Comparison of ENCODE assay signal across 1 cellular context in genomic region chr18:54612237-54612636, GRCh38.
TF ChIP-seq lines count a peak whose summit lies in the region.

No MANE protein-coding gene starts in this region.

TF ChIP-seq in GM23338, 12 proteins besides CTCF, POLR2A, EP300 and RAD21 (continued from another document):
- TF ChIP-seq, protein P1, sequence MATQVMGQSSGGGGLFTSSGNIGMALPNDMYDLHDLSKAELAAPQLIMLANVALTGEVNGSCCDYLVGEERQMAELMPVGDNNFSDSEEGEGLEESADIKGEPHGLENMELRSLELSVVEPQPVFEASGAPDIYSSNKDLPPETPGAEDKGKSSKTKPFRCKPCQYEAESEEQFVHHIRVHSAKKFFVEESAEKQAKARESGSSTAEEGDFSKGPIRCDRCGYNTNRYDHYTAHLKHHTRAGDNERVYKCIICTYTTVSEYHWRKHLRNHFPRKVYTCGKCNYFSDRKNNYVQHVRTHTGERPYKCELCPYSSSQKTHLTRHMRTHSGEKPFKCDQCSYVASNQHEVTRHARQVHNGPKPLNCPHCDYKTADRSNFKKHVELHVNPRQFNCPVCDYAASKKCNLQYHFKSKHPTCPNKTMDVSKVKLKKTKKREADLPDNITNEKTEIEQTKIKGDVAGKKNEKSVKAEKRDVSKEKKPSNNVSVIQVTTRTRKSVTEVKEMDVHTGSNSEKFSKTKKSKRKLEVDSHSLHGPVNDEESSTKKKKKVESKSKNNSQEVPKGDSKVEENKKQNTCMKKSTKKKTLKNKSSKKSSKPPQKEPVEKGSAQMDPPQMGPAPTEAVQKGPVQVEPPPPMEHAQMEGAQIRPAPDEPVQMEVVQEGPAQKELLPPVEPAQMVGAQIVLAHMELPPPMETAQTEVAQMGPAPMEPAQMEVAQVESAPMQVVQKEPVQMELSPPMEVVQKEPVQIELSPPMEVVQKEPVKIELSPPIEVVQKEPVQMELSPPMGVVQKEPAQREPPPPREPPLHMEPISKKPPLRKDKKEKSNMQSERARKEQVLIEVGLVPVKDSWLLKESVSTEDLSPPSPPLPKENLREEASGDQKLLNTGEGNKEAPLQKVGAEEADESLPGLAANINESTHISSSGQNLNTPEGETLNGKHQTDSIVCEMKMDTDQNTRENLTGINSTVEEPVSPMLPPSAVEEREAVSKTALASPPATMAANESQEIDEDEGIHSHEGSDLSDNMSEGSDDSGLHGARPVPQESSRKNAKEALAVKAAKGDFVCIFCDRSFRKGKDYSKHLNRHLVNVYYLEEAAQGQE (IDR thresholded peaks at IDR 0.05; ENCODE audit: unreplicated experiment): no peak
